ENCODE assay signal across 16 cellular contexts in the genomic region with DNA sequence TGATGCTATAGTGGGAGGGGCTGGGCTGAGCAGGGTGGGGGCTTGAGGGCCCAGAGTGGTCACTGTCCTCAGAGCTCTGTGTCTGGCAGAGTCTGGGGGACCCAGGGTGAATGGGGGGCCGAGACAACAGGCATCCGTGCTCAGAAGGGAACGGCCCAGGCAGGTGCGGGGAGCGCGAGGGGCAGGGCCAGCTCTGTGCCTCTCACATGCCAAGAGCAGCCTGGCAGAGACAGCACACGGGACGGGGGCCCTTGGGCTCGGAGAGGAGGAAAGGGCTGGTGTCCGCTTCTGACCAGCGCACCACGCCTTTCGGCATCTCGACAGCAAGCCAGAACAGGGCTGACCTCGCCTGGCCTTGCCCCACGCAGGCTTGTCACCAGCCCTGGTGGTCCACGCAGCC. TPM values are rescaled to one million over a fixed set of nuclear protein-coding genes. Genes with fewer than 3 reads are reported as not detected.
"Had no signal": no experiment of that assay in that cellular context is flagged by ENCODE, and none has a peak within 500 bp of the region (broad histone marks: within the 10 kb centered on the region; RNA-seq: fewer than 3 reads in every experiment).

No MANE protein-coding gene starts in this region.

- H3K4me3 ChIP-seq: esophagus squamous epithelium, prostate gland, sigmoid colon, tibial nerve, uterus had no signal

- H3K9me3 Mint-ChIP-seq: activated T-helper 17 cell treated with anti-CD3 and anti-CD28 coated beads, Interleukin-2, amount 50 U/mL, for 72 hours had no signal

- H3K4me3 Mint-ChIP-seq: activated T-helper 17 cell treated with anti-CD3 and anti-CD28 coated beads, Interleukin-2, amount 50 U/mL, for 72 hours; nephron progenitor cell had no signal

- H3K36me3 ChIP-seq: esophagus squamous epithelium, prostate gland, sigmoid colon, tibial nerve, uterus had no signal

- H3K27ac ChIP-seq: esophagus squamous epithelium, prostate gland, sigmoid colon, uterus had no signal

- DNase-seq: activated CD4-positive, CD25-positive, alpha-beta regulatory T cell treated with anti-CD3 and anti-CD28 coated beads, Interleukin-2, amount 50 U/mL, for 72 hours; activated naive CD4-positive, alpha-beta T cell treated with Interleukin-2 at 50 U/mL for 16 hours; esophagus squamous epithelium; kidney glomerular epithelial cell; nephron progenitor cell; stimulated activated CD4-positive, alpha-beta T cell treated with anti-CD3 and anti-CD28 coated beads, Interleukin-12 subunit alpha, Interleukin-12 subunit beta, amount 100 ng/mL, for 4 hours; stimulated activated CD4-positive, alpha-beta T cell treated with anti-CD3 and anti-CD28 coated beads, Interleukin-2, amount 100 ng/mL, for 24 hours; T-helper 1 cell had no signal

- H3K9me3 ChIP-seq: esophagus squamous epithelium, prostate gland, sigmoid colon, uterus had no signal

- H3K27ac Mint-ChIP-seq: activated T-helper 17 cell treated with anti-CD3 and anti-CD28 coated beads, Interleukin-2, amount 50 U/mL, for 72 hours; nephron progenitor cell had no signal

- H3K27me3 Mint-ChIP-seq: activated T-helper 17 cell treated with anti-CD3 and anti-CD28 coated beads, Interleukin-2, amount 50 U/mL, for 72 hours had no signal

- ATAC-seq: activated T-helper 17 cell treated with anti-CD3 and anti-CD28 coated beads, Interleukin-2, amount 50 U/mL, for 72 hours had no signal

- H3K27me3 ChIP-seq: sigmoid colon, uterus had no signal

- H3K4me1 ChIP-seq: prostate gland, sigmoid colon, uterus had no signal

RNA-seq across cellular contexts. Expression of a gene that starts 13.4 kb away (rescaled TPM):
- total RNA-seq: activated CD8-positive, alpha-beta memory T cell treated with anti-CD3 and anti-CD28 coated beads for 36 hours; bronchial epithelial cell; endothelial cell of umbilical vein had no signal
- polyA plus RNA-seq: endothelial cell of umbilical vein had no signal
